Comparison of ENCODE assay signal across 24 cellular contexts in genomic region chr4:128449251-128449650, GRCh38.
DNase-seq lines count a peak whose midpoint lies in the region; ATAC-seq and TF ChIP-seq lines count a peak whose summit lies in the region.
"Had no signal": no experiment of that assay in that cellular context is flagged by ENCODE, and none has a peak within 500 bp of the region (broad histone marks: within the 10 kb centered on the region; RNA-seq: fewer than 3 reads in every experiment).

No MANE protein-coding gene starts in this region.

- no peak for ATAC-seq in GM18861 (IDR thresholded peaks at IDR 0.05; ENCODE audit: unreplicated experiment)
- ATAC-seq: CD8-positive, alpha-beta T cell; GM12878 had no signal

- H3K27me3 Mint-ChIP-seq in CD4-positive, alpha-beta memory T cell = peaks cover 4 to 5% of the 10 kb centered on the region in 2 donors
- no peaks in the 10 kb centered on the region for H3K27me3 Mint-ChIP-seq in chondrocyte (ENCODE audit: low read depth)
- H3K27me3 Mint-ChIP-seq: CD4-positive, CD25-positive, alpha-beta regulatory T cell had no signal

- POLR2A ChIA-PET in CD4-positive, alpha-beta memory T cell (lab: Charles Lee; ENCODE audit: partially characterized antibody) = no interaction called here

- intact Hi-C loops in sigmoid colon (cut with DNase I) = no loop called here
- intact Hi-C loops in CD4-positive, alpha-beta memory T cell (cut with micrococcal nuclease) = no loop called here

- no peaks in the 10 kb centered on the region for H3K36me3 ChIP-seq in sigmoid colon
- no peaks in the 10 kb centered on the region for H3K36me3 ChIP-seq in CD4-positive, alpha-beta memory T cell (ENCODE audit: insufficient read depth, low read length)
- H3K36me3 ChIP-seq: BE2C, BLaER1 had no signal

- no peak for TF ChIP-seq POLR2A in sigmoid colon (IDR thresholded peaks at IDR 0.05)

- H3K4me3 ChIP-seq in fibroblast of mammary gland (ENCODE audit: control insufficient read depth, low read depth, low read length) (no peak overlapping the region), foreskin fibroblast (ENCODE audit: low read depth in 1 of 2, low read length in 2 of 2) (no peak overlapping the region), sigmoid colon (no peak overlapping the region)
- H3K4me3 ChIP-seq in CD4-positive, alpha-beta memory T cell (ENCODE audit: low read length in 2 of 2) = no peak overlapping the region
- H3K4me3 ChIP-seq: BLaER1, GM12878 had no signal

- no peak for TF ChIP-seq EP300 in sigmoid colon (IDR thresholded peaks at IDR 0.05)

- no peaks in the 10 kb centered on the region for H3K9me3 ChIP-seq in sigmoid colon
- no peaks in the 10 kb centered on the region for H3K9me3 ChIP-seq in CD4-positive, alpha-beta memory T cell (ENCODE audit: control insufficient read depth in 1 of 2, low read length in 2 of 2)
- H3K9me3 ChIP-seq: BE2C, Caco-2 had no signal

- H3K9me3 Mint-ChIP-seq in CD4-positive, alpha-beta memory T cell = peaks cover 2 to 18% (median 13%) of the 10 kb centered on the region in 8 donors
- H3K9me3 Mint-ChIP-seq in chondrocyte (ENCODE audit: low read depth) = peaks cover 15% of the 10 kb centered on the region

- H3K27ac Mint-ChIP-seq in CD4-positive, alpha-beta memory T cell = no peak overlapping the region
- no peak overlapping the region for H3K27ac Mint-ChIP-seq in chondrocyte (ENCODE audit: unreplicated experiment)
- H3K27ac Mint-ChIP-seq: CD14-positive monocyte; CD8-positive, alpha-beta T cell had no signal

- H3K4me1 Mint-ChIP-seq in CD4-positive, alpha-beta memory T cell = peaks cover 0 to 3% (median 2%) of the 10 kb centered on the region in 4 donors
- H3K4me1 Mint-ChIP-seq in chondrocyte (ENCODE audit: low read depth) = peaks cover 29% of the 10 kb centered on the region

- CTCF ChIA-PET in CD4-positive, alpha-beta memory T cell (lab: Charles Lee; ENCODE audit: partially characterized antibody) = no interaction called here

- WGBS in sigmoid colon, 2 donors = 75% methylated on average over 1 of the region's 1 CpG

- no peaks in the 10 kb centered on the region for H3K27me3 ChIP-seq in sigmoid colon
- H3K27me3 ChIP-seq in CD4-positive, alpha-beta memory T cell (ENCODE audit: insufficient read depth, low read length) = no peaks in the 10 kb centered on the region
- H3K27me3 ChIP-seq: BE2C, BLaER1 had no signal

- no peak overlapping the region for H3K4me3 Mint-ChIP-seq in CD4-positive, alpha-beta memory T cell
- no peak overlapping the region for H3K4me3 Mint-ChIP-seq in chondrocyte (ENCODE audit: unreplicated experiment)
- H3K4me3 Mint-ChIP-seq: CD14-positive monocyte; CD4-positive, CD25-positive, alpha-beta regulatory T cell; CD8-positive, alpha-beta T cell had no signal

- peak overlapping the region in 3 of 4 donors; percentile 53 to 80 (median 76) for H3K27ac ChIP-seq in sigmoid colon
- no peak overlapping the region for H3K27ac ChIP-seq in CD4-positive, alpha-beta memory T cell (ENCODE audit: low read depth, low read length)
- H3K27ac ChIP-seq: BLaER1 had no signal

- peak; percentile 40 for DNase-seq in fibroblast of mammary gland (ENCODE audit: low read depth)
- DNase-seq in foreskin fibroblast = peak; percentile 16 to 62
- DNase-seq in sigmoid colon = no peak
- DNase-seq in CD4-positive, alpha-beta memory T cell = no peak
- DNase-seq in chondrocyte (ENCODE audit: low spot score) = no peak
- DNase-seq: 8988T; ACHN; BE2C; C1 segment of cervical spinal cord; Caco-2; Calu3; CD4-positive, CD25-positive, alpha-beta regulatory T cell; CD8-positive, alpha-beta T cell; DMS 273 treated with DMSO at 0.1 percent for 48 hours; DMS153; DMS53; DMS79; DND-41; EL; GDM1 had no signal

- TF ChIP-seq CTCF in fibroblast of mammary gland (conservative IDR thresholded peaks at IDR 0.05; ENCODE audit: control insufficient read depth, insufficient read depth, low read depth, low read length) (no peak), foreskin fibroblast (IDR thresholded peaks at IDR 0.05; ENCODE audit: low read depth, low read length) (no peak), sigmoid colon (IDR thresholded peaks at IDR 0.05) (no peak), chondrocyte (IDR thresholded peaks at IDR 0.05) (no peak)

- peaks cover 0 to 42% (median 25%) of the 10 kb centered on the region in 4 donors for H3K4me1 ChIP-seq in sigmoid colon
- H3K4me1 ChIP-seq in CD4-positive, alpha-beta memory T cell (ENCODE audit: insufficient read depth, low read length) = no peaks in the 10 kb centered on the region
- H3K4me1 ChIP-seq: BE2C, Caco-2 had no signal

- peaks cover 4 to 15% of the 10 kb centered on the region in 2 donors for H3K36me3 Mint-ChIP-seq in CD4-positive, alpha-beta memory T cell
- H3K36me3 Mint-ChIP-seq in chondrocyte (ENCODE audit: low read depth) = peaks cover 10% of the 10 kb centered on the region
- H3K36me3 Mint-ChIP-seq: CD14-positive monocyte; CD4-positive, CD25-positive, alpha-beta regulatory T cell had no signal

Comparison
In these comparisons a context has a peak if more than half of its experiments do, and no peak if none do; other contexts are left out.
1. DNase-seq: peak in fibroblast of mammary gland (single experiment) and foreskin fibroblast (2 of 2); none in sigmoid colon (single experiment), CD4-positive, alpha-beta memory T cell (0 of 5) and chondrocyte (single experiment).